25 cellular contexts compared by ENCODE assay signal in the genomic region with DNA sequence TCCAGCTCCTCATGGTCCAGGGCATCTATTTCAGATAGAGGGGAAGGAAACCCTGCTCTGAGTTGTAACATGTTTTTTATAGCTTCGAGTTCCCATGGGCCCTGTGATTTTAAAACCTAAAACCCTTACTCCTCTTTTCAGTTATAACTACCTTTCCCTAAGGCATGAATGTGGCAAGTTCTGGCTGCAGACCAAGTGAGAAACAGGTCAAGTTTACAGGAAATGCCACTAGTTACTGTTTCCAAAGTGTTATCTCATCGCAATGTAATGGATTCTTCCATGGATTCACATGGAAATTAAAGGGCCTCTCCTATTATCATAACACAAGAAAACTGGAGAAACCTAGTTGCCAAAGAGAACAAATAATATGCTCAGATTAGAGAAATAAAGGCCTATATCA.
"Had no signal": no experiment of that assay in that cellular context is flagged by ENCODE, and none has a peak within 500 bp of the region (broad histone marks: within the 10 kb centered on the region; RNA-seq: fewer than 3 reads in every experiment).

No MANE protein-coding gene starts in this region.

- H3K27me3 ChIP-seq: body of pancreas, esophagus muscularis mucosa, heart left ventricle, pancreas, thyroid gland, upper lobe of right lung had no signal

- H3K4me1 ChIP-seq: body of pancreas, esophagus muscularis mucosa, heart left ventricle, left ventricle myocardium inferior, pancreas, psoas muscle, thyroid gland, upper lobe of right lung had no signal

- H3K36me3 ChIP-seq: esophagus muscularis mucosa, heart left ventricle, left ventricle myocardium inferior, pancreas, thyroid gland, upper lobe of right lung had no signal

- H3K9me3 ChIP-seq: body of pancreas, left ventricle myocardium inferior, pancreas, psoas muscle, thyroid gland, upper lobe of right lung had no signal

- H3K27ac ChIP-seq: body of pancreas, esophagus muscularis mucosa, heart left ventricle, left ventricle myocardium inferior, pancreas, psoas muscle, thyroid gland, upper lobe of right lung had no signal

- FAIRE-seq: colon, pancreas had no signal

- DNase-seq: activated CD4-positive, alpha-beta memory T cell treated with anti-CD3 and anti-CD28 coated beads, Interleukin-2, amount 10 ng/mL, durations not matched to agents 7 days and 5 days; activated CD4-positive, alpha-beta T cell treated with anti-CD3 and anti-CD28 coated beads for 4 hours; activated CD4-positive, CD25-positive, alpha-beta regulatory T cell; activated effector memory CD4-positive, alpha-beta T cell treated with Interleukin-2 at 50 U/mL for 16 hours; activated naive CD4-positive, alpha-beta T cell treated with anti-CD3 and anti-CD28 coated beads for 36 hours; activated T-cell treated with anti-CD3 and anti-CD28 coated beads, Interleukin-2, amount 50 U/mL, for 72 hours; body of pancreas; central memory CD4-positive, alpha-beta T cell; effector memory CD4-positive, alpha-beta T cell; heart left ventricle; left ventricle myocardium inferior; midbrain; natural killer cell; pancreas; psoas muscle; right cardiac atrium; stimulated activated CD4-positive, alpha-beta T cell treated with anti-CD3 and anti-CD28 coated beads, Interleukin-12 subunit alpha, Interleukin-12 subunit beta, amount 100 ng/mL, for 4 hours; stimulated activated CD4-positive, alpha-beta T cell treated with anti-CD3 and anti-CD28 coated beads, Interleukin-4, amount 100 ng/mL, for 4 hours; substantia nigra; SW 1271; T-helper 17 cell; thyroid gland; upper lobe of right lung had no signal

- H3K4me3 ChIP-seq: body of pancreas, esophagus muscularis mucosa, heart left ventricle, left ventricle myocardium inferior, pancreas, psoas muscle, thyroid gland, upper lobe of right lung had no signal
